In the genomic region with DNA sequence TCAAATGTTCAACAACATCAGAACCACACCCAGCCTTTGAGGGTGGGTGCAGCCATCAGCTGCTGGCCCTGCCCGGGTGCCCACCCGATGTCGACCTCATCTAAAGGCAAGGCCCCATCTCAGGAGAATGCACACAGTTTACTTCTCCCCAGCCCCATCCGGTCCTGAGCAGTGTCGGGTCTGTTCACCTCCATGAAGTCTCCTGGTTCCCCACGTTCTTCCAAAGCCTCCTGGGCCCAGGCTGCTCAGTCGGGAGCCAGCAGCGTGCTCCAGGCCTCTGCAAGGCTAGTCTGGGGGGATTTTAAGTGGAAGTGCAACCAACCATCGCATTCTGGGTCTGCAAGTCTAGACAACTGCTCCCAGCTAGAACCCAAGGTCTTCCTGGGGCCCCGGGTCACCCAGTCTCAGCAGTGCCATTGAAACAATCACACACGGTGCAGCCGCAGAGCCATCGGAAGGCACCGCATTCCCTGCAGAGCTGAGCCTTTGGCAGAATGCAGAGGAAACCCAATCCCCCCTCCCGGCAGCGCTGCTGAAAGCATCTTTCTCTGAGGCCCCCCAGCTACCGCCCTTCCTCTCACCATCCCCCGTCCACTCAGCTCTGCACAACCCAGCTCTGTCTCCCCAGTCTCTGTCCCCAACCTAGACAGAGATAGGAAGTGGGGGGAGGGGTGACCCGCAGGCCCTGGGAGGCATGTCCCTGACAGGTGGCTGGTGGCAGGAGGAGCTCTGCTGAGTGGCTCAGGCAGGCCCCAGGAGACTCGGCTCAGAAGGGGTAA, we compare ENCODE assay signal across 10 cellular contexts. TPM values are rescaled to one million over a fixed set of nuclear protein-coding genes. Genes with fewer than 3 reads are reported as not detected.
DNase-seq lines count a peak whose midpoint lies in the region; ATAC-seq, FAIRE-seq and TF ChIP-seq lines count a peak whose summit lies in the region.
"Had no signal": no experiment of that assay in that cellular context is flagged by ENCODE, and none has a peak within 500 bp of the region (broad histone marks: within the 10 kb centered on the region; RNA-seq: fewer than 3 reads in every experiment).

No MANE protein-coding gene starts in this region.

- H3K4me3 ChIP-seq in small intestine (ENCODE audit: low read depth in 1 of 2, low read length in 2 of 2) = no peak overlapping the region
- H3K4me3 ChIP-seq: SJSA1 had no signal

- ATAC-seq in activated CD4-positive, CD25-positive, alpha-beta regulatory T cell treated with anti-CD3 and anti-CD28 coated beads, Interleukin-2, amount 50 U/mL, for 24 hours = peak; percentile 24 to 44
- peak; percentile 53 for ATAC-seq in HG02571 (IDR thresholded peaks at IDR 0.05; ENCODE audit: unreplicated experiment)

- no peak overlapping the region for H3K4me3 Mint-ChIP-seq in neural crest cell

- peaks cover 8% of the 10 kb centered on the region for H3K9me3 Mint-ChIP-seq in neural crest cell

- peak overlapping the region; percentile 84 for H3K27ac Mint-ChIP-seq in neural crest cell (ENCODE audit: unreplicated experiment)

- H3K27me3 Mint-ChIP-seq in neural crest cell (ENCODE audit: low read depth) = no peaks in the 10 kb centered on the region

- no peak overlapping the region for H3K27ac ChIP-seq in small intestine (ENCODE audit: low read depth in 1 of 2, low read length in 1 of 2)
- H3K27ac ChIP-seq: SJSA1 had no signal

- FAIRE-seq in small intestine (lab: Jason Lieb, UNC) = no peak

- H3K36me3 Mint-ChIP-seq in neural crest cell (ENCODE audit: low read depth) = peaks cover 6% of the 10 kb centered on the region

- no peaks in the 10 kb centered on the region for H3K9me3 ChIP-seq in small intestine (ENCODE audit: control insufficient read depth, low read depth)
- H3K9me3 ChIP-seq: SJSA1 had no signal

- H3K27me3 ChIP-seq in small intestine (ENCODE audit: control insufficient read depth in 2 of 2, insufficient read depth in 2 of 2, low read length in 2 of 2) = no peaks in the 10 kb centered on the region
- H3K27me3 ChIP-seq: SJSA1 had no signal

- no peak for TF ChIP-seq CTCF in neural crest cell (conservative IDR thresholded peaks at IDR 0.05)

- H3K36me3 ChIP-seq in small intestine (ENCODE audit: control insufficient read depth in 2 of 2, insufficient read depth in 2 of 2, low read length in 2 of 2) = no peaks in the 10 kb centered on the region
- H3K36me3 ChIP-seq: SJSA1 had no signal

- H3K4me1 Mint-ChIP-seq in neural crest cell = peaks cover 18% of the 10 kb centered on the region

- 46 to 56% (median 48%) methylated on average over 20 of the region's 20 CpGs for WGBS in small intestine, 3 donors

- H3K4me1 ChIP-seq in small intestine (ENCODE audit: control insufficient read depth in 2 of 2, insufficient read depth in 1 of 2, low read depth in 1 of 2, low read length in 1 of 2) = no peaks in the 10 kb centered on the region
- H3K4me1 ChIP-seq: SJSA1 had no signal

- DNase-seq in activated CD4-positive, CD25-positive, alpha-beta regulatory T cell (lab: John Stamatoyannopoulos, UW) = no peak
- DNase-seq in NOMO-1 (lab: John Stamatoyannopoulos, UW; ENCODE audit: unreplicated experiment in 2 of 2) (peak; percentile 18 to 26), neural crest cell (ENCODE audit: low read depth, low spot score) (no peak), small intestine (no peak), SW480 (ENCODE audit: low spot score) (no peak)
- no peak for DNase-seq in stimulated activated CD4-positive, alpha-beta T cell treated with anti-CD3 and anti-CD28 coated beads, Interleukin-1b, Interleukin-23, amount 100 ng/mL, for 48 hours

RNA-seq across cellular contexts. Expression of gene ESPNL, which starts 8.5 kb away (rescaled TPM):
- 0.16 and 0.40 TPM in 2 replicates for total RNA-seq in neural crest cell
- polyA plus RNA-seq in small intestine = under 1 TPM in 2 of 3 donors, not detected in 1; 0.54 to 0.64 TPM

RNA-seq across cellular contexts. Expression of gene KLHL30, which starts 29.9 kb away (rescaled TPM):
- total RNA-seq in neural crest cell = 0.23 and 0.25 TPM in 2 replicates
- under 1 TPM in 1 of 3 donors, not detected in 2; 0.39 TPM for polyA plus RNA-seq in small intestine
- total RNA-seq: pulmonary artery endothelial cell had no signal

RNA-seq across cellular contexts. Expression of gene SCLY, which starts 47.8 kb away (rescaled TPM):
- total RNA-seq in neural crest cell = 46.1 and 49.8 TPM in 2 replicates
- polyA plus RNA-seq in small intestine = 10 to 100 TPM; 12.7 to 28.8 (median 23.9) TPM

RNA-seq across cellular contexts. Expression of gene ERFE, which starts 50.2 kb away (rescaled TPM):
- total RNA-seq in neural crest cell = 2.6 and 2.8 TPM in 2 replicates
- under 1 TPM in 1 of 3 donors, not detected in 2; 0.92 TPM for polyA plus RNA-seq in small intestine

Comparison
In these comparisons a context has a peak if more than half of its experiments do, and no peak if none do; other contexts are left out.
1. DNase-seq: peak in NOMO-1 (2 of 2); none in activated CD4-positive, CD25-positive, alpha-beta regulatory T cell (0 of 4), neural crest cell (single experiment), small intestine (single experiment), SW480 (single experiment) and stimulated activated CD4-positive, alpha-beta T cell treated with anti-CD3 and anti-CD28 coated beads, Interleukin-1b, Interleukin-23, amount 100 ng/mL, for 48 hours (single experiment).